ENCODE assay signal across 8 cellular contexts in the genomic region with DNA sequence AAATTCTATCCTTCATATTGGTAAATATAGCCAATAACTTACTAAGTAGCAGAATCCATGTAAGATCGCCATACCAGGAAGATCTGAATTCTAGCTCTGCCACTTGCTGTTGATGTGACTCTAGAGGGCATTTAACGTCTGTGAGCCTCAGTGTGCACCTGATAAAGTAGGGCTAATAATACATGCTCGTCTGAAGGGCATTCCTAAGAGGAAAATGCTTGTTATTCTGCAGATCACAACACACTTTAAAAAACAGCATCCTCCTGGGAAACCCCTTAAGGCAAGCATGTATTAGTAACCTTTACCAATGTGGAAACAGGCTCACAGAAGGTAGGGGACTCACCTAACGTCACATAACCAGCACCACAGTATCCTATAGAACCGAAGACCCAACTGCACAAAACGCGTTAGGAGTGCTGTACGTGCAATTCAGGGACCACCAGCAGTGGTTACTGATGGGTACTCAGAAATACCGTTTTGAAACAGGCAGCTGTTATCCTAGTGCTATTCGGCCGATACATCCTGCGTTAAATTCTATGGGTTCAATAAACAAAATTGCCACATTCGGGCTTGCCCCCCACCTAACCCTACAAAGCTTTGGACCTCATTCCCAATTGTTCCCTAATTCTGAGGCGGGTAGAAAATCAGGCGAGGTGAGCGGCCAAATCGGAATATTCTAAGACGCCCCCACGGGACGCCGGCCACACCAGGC. TPM values are rescaled to one million over a fixed set of nuclear protein-coding genes. Genes with fewer than 3 reads are reported as not detected.
DNase-seq lines count a peak whose midpoint lies in the region; TF ChIP-seq lines count a peak whose summit lies in the region.

No MANE protein-coding gene starts in this region.

- H3K4me1 ChIP-seq in DOHH2 (ENCODE audit: control insufficient read depth, low read length) (peaks cover 48% of the 10 kb centered on the region), iPS-18a (ENCODE audit: control insufficient read depth, low read depth, low read length) (peaks cover 12% of the 10 kb centered on the region), stomach smooth muscle (ENCODE audit: control insufficient read depth, insufficient read depth, low read length) (peaks cover 11% of the 10 kb centered on the region)

- peak overlapping the region in 1 of 3 donors; percentile 55 for H3K27ac Mint-ChIP-seq in IgD-negative memory B cell

- H3K27me3 Mint-ChIP-seq in IgD-negative memory B cell = peaks cover 10% of the 10 kb centered on the region

- H3K79me2 ChIP-seq in DOHH2 (ENCODE audit: control insufficient read depth, low read length) = peaks cover 60% of the 10 kb centered on the region

- H3K9me3 ChIP-seq in DOHH2 (ENCODE audit: control insufficient read depth, insufficient read depth, low read length) (no peaks in the 10 kb centered on the region), iPS-18a (ENCODE audit: control insufficient read depth, low read depth, low read length) (no peaks in the 10 kb centered on the region), stomach smooth muscle (ENCODE audit: control insufficient read depth in 2 of 2, low read length in 2 of 2) (no peaks in the 10 kb centered on the region)

- no peaks in the 10 kb centered on the region for H3K9me2 ChIP-seq in DOHH2 (replicated peaks; ENCODE audit: control insufficient read depth, low read length)

- H3K9me3 Mint-ChIP-seq in IgD-negative memory B cell = no peaks in the 10 kb centered on the region

- no peaks in the 10 kb centered on the region for H4K20me1 ChIP-seq in DOHH2 (ENCODE audit: control insufficient read depth, insufficient read depth, low read depth, low read length)

- H3K27ac ChIP-seq in DOHH2 (ENCODE audit: low read depth, low read length) (peak overlapping the region; percentile 76), VCaP (peak overlapping the region; percentile 76), iPS-18a (ENCODE audit: low read length) (no peak overlapping the region), stomach smooth muscle (ENCODE audit: low read length) (no peak overlapping the region)

- peak overlapping the region; percentile 84 to 96 (median 90) for H3K4me3 Mint-ChIP-seq in IgD-negative memory B cell

- H3K27me3 ChIP-seq in DOHH2 (ENCODE audit: control insufficient read depth, low read length) = no peaks in the 10 kb centered on the region
- no peaks in the 10 kb centered on the region for H3K27me3 ChIP-seq in iPS-18a (ENCODE audit: control insufficient read depth, insufficient read depth, low read length)
- no peaks in the 10 kb centered on the region for H3K27me3 ChIP-seq in stomach smooth muscle (ENCODE audit: control insufficient read depth in 1 of 2, insufficient read depth in 2 of 2, low read length in 2 of 2)

- peak overlapping the region; percentile 77 for H3K4me2 ChIP-seq in DOHH2 (ENCODE audit: low read length)

- H3K36me3 Mint-ChIP-seq in IgD-negative memory B cell = no peaks in the 10 kb centered on the region

- H3K9ac ChIP-seq in iPS-18a (ENCODE audit: low read length) (peak overlapping the region; percentile 97), stomach smooth muscle (ENCODE audit: low read length in 2 of 2) (peak overlapping the region; percentile 37 to 55)

- TF ChIP-seq CTCF in DOHH2 (IDR thresholded peaks at IDR 0.05; ENCODE audit: low read depth, low read length, poor library complexity, severe bottlenecking) = no peak
- TF ChIP-seq CTCF in GM20000 (IDR thresholded peaks at IDR 0.05; ENCODE audit: extremely low read depth, missing control alignments) = no peak
- no peak for TF ChIP-seq CTCF in VCaP (conservative IDR thresholded peaks at IDR 0.05)

- peaks cover 5 to 10% (median 10%) of the 10 kb centered on the region in 3 donors for H3K4me1 Mint-ChIP-seq in IgD-negative memory B cell

- H3K36me3 ChIP-seq in DOHH2 (ENCODE audit: control insufficient read depth, low read length) (peaks cover 53% of the 10 kb centered on the region), iPS-18a (ENCODE audit: control insufficient read depth, low read depth, low read length) (peaks cover 12% of the 10 kb centered on the region), stomach smooth muscle (ENCODE audit: control insufficient read depth in 2 of 2, insufficient read depth in 2 of 2, low read length in 2 of 2) (no peaks in the 10 kb centered on the region)

- no peaks in the 10 kb centered on the region for H3F3A ChIP-seq in DOHH2 (ENCODE audit: control insufficient read depth, insufficient read depth)

- H3K4me3 ChIP-seq in DOHH2 (ENCODE audit: low read length) (peak overlapping the region; percentile 96), iPS-18a (ENCODE audit: low read length) (peak overlapping the region; percentile 89), stomach smooth muscle (ENCODE audit: low read length in 2 of 2) (peak overlapping the region; percentile 84 to 85)

- DNase-seq in GM20000 (ENCODE audit: low spot score) = peak; percentile 28
- DNase-seq in GM19240 (ENCODE audit: insufficient read length, low spot score) = no peak
- DNase-seq in stimulated activated CD4-positive, alpha-beta T cell treated with anti-CD3 and anti-CD28 coated beads, Interleukin-15, amount 100 ng/mL, for 24 hours = no peak

RNA-seq across cellular contexts. Expression of gene DEPDC1, which starts 0.8 kb away (rescaled TPM):
- 0.29 TPM for polyA plus RNA-seq in IgD-negative memory B cell

RNA-seq across cellular contexts. Expression of gene RPE65, which starts 46.4 kb away (rescaled TPM):
- not detected for polyA plus RNA-seq in IgD-negative memory B cell

Comparison
In these comparisons a context has a peak if more than half of its experiments do, and no peak if none do; other contexts are left out.
1. H3K27ac ChIP-seq: peak in DOHH2 (single experiment) and VCaP (single experiment); none in iPS-18a (single experiment) and stomach smooth muscle (single experiment).
2. Peak in every context shown above with its lines, with median percentiles within 50 percentile points of each other: H3K4me3 ChIP-seq.